Comparison of ENCODE assay signal across 8 cellular contexts in genomic region chr5:10489810-10490426, GRCh38. TPM values are rescaled to one million over a fixed set of nuclear protein-coding genes. Genes with fewer than 3 reads are reported as not detected.
DNase-seq lines count a peak whose midpoint lies in the region; ATAC-seq lines count a peak whose summit lies in the region.

No MANE protein-coding gene starts in this region.

- CTCF ChIA-PET in CD8-positive, alpha-beta memory T cell (lab: Charles Lee), result interaction anchor here (0.9 to 1.2 kb wide), 3 partner anchors 9 to 138 kb away, joined by 3 to 4 read pairs (median 3); no protein-coding TSS in a partner anchor

- H3K4me1 Mint-ChIP-seq in CD8-positive, alpha-beta memory T cell, result peaks cover 15 to 20% (median 20%) of the 10 kb centered on the region in 3 donors
- H3K4me1 Mint-ChIP-seq in activated T-helper 1 cell treated with anti-CD3 and anti-CD28 coated beads, Interleukin-12 subunit alpha, Interleukin-12 subunit beta, Interleukin-2, Interleukin-4 antibody, amounts not matched to agents 30 ng/mL and 10 ng/mL and 1 ng/mL, durations not matched to agents 14 hours and 24 hours and 36 hours (ENCODE audit: low read depth), result peaks cover 25% of the 10 kb centered on the region

- no peaks in the 10 kb centered on the region for H3K27me3 ChIP-seq in CD8-positive, alpha-beta memory T cell (ENCODE audit: insufficient read depth, low read length, poor library complexity, severe bottlenecking)

- H3K9me3 Mint-ChIP-seq in CD8-positive, alpha-beta memory T cell, result peaks cover 0 to 10% (median 6%) of the 10 kb centered on the region in 5 donors
- H3K9me3 Mint-ChIP-seq in activated T-helper 1 cell treated with anti-CD3 and anti-CD28 coated beads, Interleukin-12 subunit alpha, Interleukin-12 subunit beta, Interleukin-2, Interleukin-4 antibody, amounts not matched to agents 30 ng/mL and 10 ng/mL and 1 ng/mL, durations not matched to agents 14 hours and 24 hours and 36 hours, result peaks cover 5% of the 10 kb centered on the region

- no peak overlapping the region for H3K4me3 ChIP-seq in CD8-positive, alpha-beta memory T cell (ENCODE audit: low read length)

- POLR2A ChIA-PET in CD8-positive, alpha-beta memory T cell (lab: Charles Lee), result no interaction called here

- ATAC-seq in GM19372 (IDR thresholded peaks at IDR 0.05; ENCODE audit: low read depth, unreplicated experiment), result peak; percentile 88
- ATAC-seq in HG03439 (IDR thresholded peaks at IDR 0.05; ENCODE audit: unreplicated experiment), result peak; percentile 62

- intact Hi-C loops in activated T-helper 1 cell treated with anti-CD3 and anti-CD28 coated beads, Interleukin-12 subunit alpha, Interleukin-12 subunit beta, Interleukin-2, Interleukin-4 antibody, amounts not matched to agents 30 ng/mL and 10 ng/mL and 1 ng/mL, durations not matched to agents 14 hours and 24 hours and 36 hours (cut with micrococcal nuclease), result no loop called here

- H3K4me1 ChIP-seq in CD8-positive, alpha-beta memory T cell (ENCODE audit: insufficient read depth, low read length), result peaks cover 14% of the 10 kb centered on the region

- H3K27ac ChIP-seq in CD8-positive, alpha-beta memory T cell (ENCODE audit: low read depth, low read length), result no peak overlapping the region

- H3K27ac Mint-ChIP-seq in CD8-positive, alpha-beta memory T cell, result peak overlapping the region in 7 of 8 donors; percentile 8 to 90 (median 82)
- no peak overlapping the region for H3K27ac Mint-ChIP-seq in activated T-helper 1 cell treated with anti-CD3 and anti-CD28 coated beads, Interleukin-12 subunit alpha, Interleukin-12 subunit beta, Interleukin-2, Interleukin-4 antibody, amounts not matched to agents 30 ng/mL and 10 ng/mL and 1 ng/mL, durations not matched to agents 14 hours and 24 hours and 36 hours

- peaks cover 0 to 9% (median 0%) of the 10 kb centered on the region in 3 donors for H3K36me3 Mint-ChIP-seq in CD8-positive, alpha-beta memory T cell
- H3K36me3 Mint-ChIP-seq in activated T-helper 1 cell treated with anti-CD3 and anti-CD28 coated beads, Interleukin-12 subunit alpha, Interleukin-12 subunit beta, Interleukin-2, Interleukin-4 antibody, amounts not matched to agents 30 ng/mL and 10 ng/mL and 1 ng/mL, durations not matched to agents 14 hours and 24 hours and 36 hours (ENCODE audit: low read depth), result no peaks in the 10 kb centered on the region

- peak in 1 of 5 donors; percentile 6 for DNase-seq in CD8-positive, alpha-beta memory T cell
- peak; percentile 1 for DNase-seq in activated T-helper 1 cell treated with anti-CD3 and anti-CD28 coated beads, Interleukin-12 subunit alpha, Interleukin-12 subunit beta, Interleukin-2, Interleukin-4 antibody, amounts not matched to agents 30 ng/mL and 10 ng/mL and 1 ng/mL, durations not matched to agents 14 hours and 24 hours and 36 hours (ENCODE audit: low spot score)
- DNase-seq in NCI-H2196 treated with DMSO at 0.1 percent for 48 hours (lab: John Stamatoyannopoulos, UW; ENCODE audit: unreplicated experiment) (no peak), G401 (ENCODE audit: low spot score) (no peak), DMS79 (lab: John Stamatoyannopoulos, UW) (no peak), COLO829 (ENCODE audit: low spot score) (no peak)

- no peaks in the 10 kb centered on the region for H3K36me3 ChIP-seq in CD8-positive, alpha-beta memory T cell (ENCODE audit: insufficient read depth, low read length)

- no peaks in the 10 kb centered on the region for H3K9me3 ChIP-seq in CD8-positive, alpha-beta memory T cell (ENCODE audit: low read length)

- in situ Hi-C loops in G401 (cut with HindIII; ENCODE audit: low sequenced_read_pairs), result no loop called here

- peak overlapping the region in 5 of 7 donors; percentile 15 to 62 (median 46) for H3K4me3 Mint-ChIP-seq in CD8-positive, alpha-beta memory T cell
- no peak overlapping the region for H3K4me3 Mint-ChIP-seq in activated T-helper 1 cell treated with anti-CD3 and anti-CD28 coated beads, Interleukin-12 subunit alpha, Interleukin-12 subunit beta, Interleukin-2, Interleukin-4 antibody, amounts not matched to agents 30 ng/mL and 10 ng/mL and 1 ng/mL, durations not matched to agents 14 hours and 24 hours and 36 hours

- peaks cover 0 to 3% of the 10 kb centered on the region in 2 donors for H3K27me3 Mint-ChIP-seq in CD8-positive, alpha-beta memory T cell
- peaks cover 16% of the 10 kb centered on the region for H3K27me3 Mint-ChIP-seq in activated T-helper 1 cell treated with anti-CD3 and anti-CD28 coated beads, Interleukin-12 subunit alpha, Interleukin-12 subunit beta, Interleukin-2, Interleukin-4 antibody, amounts not matched to agents 30 ng/mL and 10 ng/mL and 1 ng/mL, durations not matched to agents 14 hours and 24 hours and 36 hours (ENCODE audit: insufficient read depth)

RNA-seq across cellular contexts. Expression of gene ROPN1L, which starts 48.2 kb away (rescaled TPM):
- total RNA-seq in CD8-positive, alpha-beta memory T cell, result under 1 TPM in 1 of 2 experiments, not detected in 1; 0.22 TPM
- 2.9 TPM for polyA plus RNA-seq in CD8-positive, alpha-beta memory T cell
- 0.16 and 0.20 TPM in 2 replicates for total RNA-seq in activated T-helper 1 cell treated with anti-CD3 and anti-CD28 coated beads, Interleukin-12 subunit alpha, Interleukin-12 subunit beta, Interleukin-2, Interleukin-4 antibody, amounts not matched to agents 30 ng/mL and 10 ng/mL and 1 ng/mL, durations not matched to agents 14 hours and 24 hours and 36 hours
- 4.0 TPM in 1 of 2 replicates, not detected in the other for total RNA-seq in G401 (2014; rRNA removed; shearing (Covaris generic))
